ENCODE assay signal across 30 cellular contexts in genomic region chr3:49646236-49646635, GRCh38.
"Had no signal": no experiment of that assay in that cellular context is flagged by ENCODE, and none has a peak within 500 bp of the region (broad histone marks: within the 10 kb centered on the region; RNA-seq: fewer than 3 reads in every experiment).

No MANE protein-coding gene starts in this region.

- H3K4me1 Mint-ChIP-seq: naive B cell; stimulated activated memory B cell treated with anti-CD40 and anti-IgM and Interleukin-4, amounts not matched to agents 10 μg/mL and 1 μg/mL and 100 μg/mL, for 72 hours had no signal

- H3K4me3 Mint-ChIP-seq: mesothelial cell of epicardium; naive B cell; nephron; neural crest cell; stimulated activated memory B cell treated with anti-CD40 and anti-IgM and Interleukin-4, amounts not matched to agents 10 μg/mL and 1 μg/mL and 100 μg/mL, for 72 hours; stimulated activated naive CD8-positive, alpha-beta T cell treated with anti-CD3 and anti-CD28 coated beads, Interleukin-15, amount 100 ng/mL, for 72 hours had no signal

- H3K36me3 Mint-ChIP-seq: mesothelial cell of epicardium; naive B cell; stimulated activated memory B cell treated with anti-CD40 and anti-IgM and Interleukin-4, amounts not matched to agents 10 μg/mL and 1 μg/mL and 100 μg/mL, for 72 hours had no signal

- DNase-seq: head of caudate nucleus; hippocampal formation; kidney glomerular epithelial cell; left cardiac atrium; mesendoderm; naive B cell; pancreas; retina; right cardiac atrium; sigmoid colon; stimulated activated CD4-positive, alpha-beta T cell treated with anti-CD3 and anti-CD28 coated beads, Interleukin-1b, Interleukin-23, amount 100 ng/mL, for 48 hours; stimulated activated CD4-positive, alpha-beta T cell treated with anti-CD3 and anti-CD28 coated beads, Interleukin-2, amount 100 ng/mL, for 48 hours; stimulated activated CD4-positive, alpha-beta T cell treated with anti-CD3 and anti-CD28 coated beads, Interleukin-4, amount 100 ng/mL, for 4 hours; stimulated activated CD8-positive, alpha-beta memory T cell treated with anti-CD3 and anti-CD28 coated beads, Interleukin-4, amount 100 ng/mL, for 48 hours; stimulated activated naive CD4-positive, alpha-beta T cell treated with Interleukin-2 at 50 U/mL for 16 hours; stimulated activated naive CD8-positive, alpha-beta T cell treated with anti-CD3 and anti-CD28 coated beads, Interleukin-15, amount 100 ng/mL, for 72 hours; substantia nigra; testis; thyroid gland; transverse colon; upper lobe of left lung had no signal

- H3K4me3 ChIP-seq: left lung, lung, pancreas, prostate gland, sigmoid colon, smooth muscle cell, testis, thyroid gland, transverse colon, upper lobe of left lung, vagina had no signal

- H3K27me3 ChIP-seq: left lung, pancreas, sigmoid colon, testis, thyroid gland, transverse colon, upper lobe of left lung, vagina had no signal

- H3K4me1 ChIP-seq: left lung, prostate gland, sigmoid colon, testis, transverse colon, vagina had no signal

- H3K9me3 ChIP-seq: left lung, pancreas, prostate gland, sigmoid colon, testis, thyroid gland, transverse colon, upper lobe of left lung, vagina had no signal

- H3K36me3 ChIP-seq: left lung, pancreas, prostate gland, sigmoid colon, thyroid gland, transverse colon, upper lobe of left lung, vagina had no signal

- H3K27ac Mint-ChIP-seq: mesothelial cell of epicardium; nephron; stimulated activated memory B cell treated with anti-CD40 and anti-IgM and Interleukin-4, amounts not matched to agents 10 μg/mL and 1 μg/mL and 100 μg/mL, for 72 hours; stimulated activated naive CD8-positive, alpha-beta T cell treated with anti-CD3 and anti-CD28 coated beads, Interleukin-15, amount 100 ng/mL, for 72 hours had no signal

- H3K27me3 Mint-ChIP-seq: stimulated activated naive CD8-positive, alpha-beta T cell treated with anti-CD3 and anti-CD28 coated beads, Interleukin-15, amount 100 ng/mL, for 72 hours had no signal

- H3K4me2 ChIP-seq: smooth muscle cell had no signal

- H3K27ac ChIP-seq: left lung, pancreas, prostate gland, sigmoid colon, testis, thyroid gland, transverse colon, upper lobe of left lung, vagina had no signal

- H3K9me3 Mint-ChIP-seq: mesothelial cell of epicardium; naive B cell; nephron; neural crest cell; stimulated activated memory B cell treated with anti-CD40 and anti-IgM and Interleukin-4, amounts not matched to agents 10 μg/mL and 1 μg/mL and 100 μg/mL, for 72 hours; stimulated activated naive CD8-positive, alpha-beta T cell treated with anti-CD3 and anti-CD28 coated beads, Interleukin-15, amount 100 ng/mL, for 72 hours had no signal
